8 cellular contexts compared by ENCODE assay signal in genomic region chr7:64887756-64888508, GRCh38. TPM values are rescaled to one million over a fixed set of nuclear protein-coding genes. Genes with fewer than 3 reads are reported as not detected.
DNase-seq lines count a peak whose midpoint lies in the region; ATAC-seq, FAIRE-seq and TF ChIP-seq lines count a peak whose summit lies in the region.

No MANE protein-coding gene starts in this region.

- peaks cover 73% of the 10 kb centered on the region for H3K27me3 Mint-ChIP-seq in activated T-cell treated with anti-CD3 and anti-CD28 coated beads, Interleukin-2, amount 50 U/mL, for 72 hours (ENCODE audit: low read depth)

- H3K27me3 ChIP-seq in HUES48 (ENCODE audit: control insufficient read depth, insufficient read depth, low read length) (peaks cover 43% of the 10 kb centered on the region), heart left ventricle (peaks cover 0 to 28% (median 0%) of the 10 kb centered on the region in 9 donors), pancreas (no peaks in the 10 kb centered on the region)

- WGBS in heart left ventricle, 4 donors = 16 to 27% (median 21%) methylated on average over 13 of the region's 13 CpGs
- WGBS in pancreas, 2 donors = 11 to 17% methylated on average over 13 of the region's 13 CpGs

- no peak overlapping the region for H3K27ac Mint-ChIP-seq in activated T-cell treated with anti-CD3 and anti-CD28 coated beads, Interleukin-2, amount 50 U/mL, for 72 hours

- intact Hi-C loops in heart left ventricle (cut with DNase I) (loop anchor here in 3 of 10 donors (10.0 kb wide), 1 partner anchor 93 kb away; the partner anchor contains the start of gene ZNF138 (in 3 of the 3)), pancreas (cut with DNase I) (no loop called here)

- no peak overlapping the region for H3K9ac ChIP-seq in HUES48 (ENCODE audit: low read depth, low read length)

- peak; percentile 60 to 62 for ATAC-seq in activated T-cell treated with anti-CD3 and anti-CD28 coated beads, Interleukin-2, amount 50 U/mL, for 72 hours (replicated peaks in 1 of 2)
- ATAC-seq in heart left ventricle = peak in 3 of 4 donors; percentile 33 to 68 (median 50)
- ATAC-seq in pancreas = peak; percentile 78 to 89 (median 84)
- ATAC-seq in HG02884 (IDR thresholded peaks at IDR 0.05; ENCODE audit: unreplicated experiment) = no peak

- H3K27ac ChIP-seq in HUES48 (ENCODE audit: low read depth, low read length) = no peak overlapping the region
- peak overlapping the region in 1 of 12 donors; percentile 15 for H3K27ac ChIP-seq in heart left ventricle
- peak overlapping the region in 1 of 4 donors; percentile 17 for H3K27ac ChIP-seq in pancreas

- peaks cover 0 to 4% of the 10 kb centered on the region in 2 donors for H3K36me3 Mint-ChIP-seq in activated T-cell treated with anti-CD3 and anti-CD28 coated beads, Interleukin-2, amount 50 U/mL, for 72 hours (ENCODE audit: insufficient read depth in 2 of 2)

- H3K4me1 Mint-ChIP-seq in activated T-cell treated with anti-CD3 and anti-CD28 coated beads, Interleukin-2, amount 50 U/mL, for 72 hours (ENCODE audit: low read depth) = peaks cover 12% of the 10 kb centered on the region

- H3K9me3 ChIP-seq in HUES48 (ENCODE audit: control insufficient read depth, insufficient read depth, low read length) (no peaks in the 10 kb centered on the region), heart left ventricle (no peaks in the 10 kb centered on the region), pancreas (no peaks in the 10 kb centered on the region)

- no peak for TF ChIP-seq POLR2A in heart left ventricle (IDR thresholded peaks at IDR 0.05)

- peaks cover 0 to 2% of the 10 kb centered on the region in 2 donors for H3K9me3 Mint-ChIP-seq in activated T-cell treated with anti-CD3 and anti-CD28 coated beads, Interleukin-2, amount 50 U/mL, for 72 hours

- peak; percentile 24 for DNase-seq in AML-193 (lab: John Stamatoyannopoulos, UW)
- DNase-seq in activated T-cell treated with anti-CD3 and anti-CD28 coated beads, Interleukin-2, amount 50 U/mL, for 72 hours = peak; percentile 55 to 67
- DNase-seq in heart left ventricle = peak in 2 of 5 donors; percentile 29 to 58
- peak in 5 of 6 donors; percentile 47 to 82 (median 63) for DNase-seq in pancreas
- DNase-seq in glomerular visceral epithelial cell (ENCODE audit: extremely low spot score) = no peak
- no peak for DNase-seq in HTR-8/SVneo (ENCODE audit: insufficient read length, low spot score)

- H3K36me3 ChIP-seq in HUES48 (ENCODE audit: control insufficient read depth, insufficient read depth, low read length) (no peaks in the 10 kb centered on the region), heart left ventricle (no peaks in the 10 kb centered on the region), pancreas (no peaks in the 10 kb centered on the region)

- peak overlapping the region; percentile 75 to 89 for H3K4me3 Mint-ChIP-seq in activated T-cell treated with anti-CD3 and anti-CD28 coated beads, Interleukin-2, amount 50 U/mL, for 72 hours

- FAIRE-seq in pancreas (lab: Jason Lieb, UNC) = no peak
- no peak for FAIRE-seq in HTR-8/SVneo (lab: Jason Lieb, UNC)

- H3K4me1 ChIP-seq in HUES48 (ENCODE audit: control insufficient read depth, insufficient read depth, low read length) (peaks cover 3% of the 10 kb centered on the region; the same call in 1 of the 2 replicates), heart left ventricle (peaks cover 0 to 31% (median 19%) of the 10 kb centered on the region in 12 donors), pancreas (no peaks in the 10 kb centered on the region)

- H3K4me3 ChIP-seq in HUES48 (ENCODE audit: low read depth, low read length) (peak overlapping the region; percentile 64), heart left ventricle (peak overlapping the region; percentile 22 to 67 (median 56)), pancreas (peak overlapping the region; percentile 50 to 65 (median 60))

- TF ChIP-seq CTCF in heart left ventricle (IDR thresholded peaks at IDR 0.05) = peak; percentile 16 to 60 (median 44)
- peak in 3 of 4 donors; percentile 36 to 67 (median 39) for TF ChIP-seq CTCF in pancreas (IDR thresholded peaks at IDR 0.05)

RNA-seq across cellular contexts. Expression of gene ZNF273, which starts 15.1 kb away (rescaled TPM):
- total RNA-seq in activated T-cell treated with anti-CD3 and anti-CD28 coated beads, Interleukin-2, amount 50 U/mL, for 72 hours = 10 to 100 TPM; 15.0 to 19.2 TPM
- total RNA-seq in heart left ventricle (1 to 10 TPM in 7 of 9 donors, under 1 TPM in 2; 0.56 to 4.2 (median 1.4) TPM), pancreas (1 to 10 TPM; 1.7 to 8.0 (median 3.0) TPM)
- polyA plus RNA-seq in heart left ventricle (1 to 10 TPM; 1.1 to 1.3 TPM), pancreas (1 to 10 TPM; 4.6 to 5.4 TPM)

Comparison
In these comparisons a context has a peak if more than half of its experiments do, and no peak if none do; other contexts are left out.
1. DNase-seq: peak in AML-193 (2 of 2), activated T-cell treated with anti-CD3 and anti-CD28 coated beads, Interleukin-2, amount 50 U/mL, for 72 hours (2 of 2) and pancreas (5 of 6); none in glomerular visceral epithelial cell (single experiment) and HTR-8/SVneo (single experiment).
2. Peak in every context shown above with its lines, with median percentiles within 50 percentile points of each other: H3K4me3 ChIP-seq.